In the genomic region with DNA sequence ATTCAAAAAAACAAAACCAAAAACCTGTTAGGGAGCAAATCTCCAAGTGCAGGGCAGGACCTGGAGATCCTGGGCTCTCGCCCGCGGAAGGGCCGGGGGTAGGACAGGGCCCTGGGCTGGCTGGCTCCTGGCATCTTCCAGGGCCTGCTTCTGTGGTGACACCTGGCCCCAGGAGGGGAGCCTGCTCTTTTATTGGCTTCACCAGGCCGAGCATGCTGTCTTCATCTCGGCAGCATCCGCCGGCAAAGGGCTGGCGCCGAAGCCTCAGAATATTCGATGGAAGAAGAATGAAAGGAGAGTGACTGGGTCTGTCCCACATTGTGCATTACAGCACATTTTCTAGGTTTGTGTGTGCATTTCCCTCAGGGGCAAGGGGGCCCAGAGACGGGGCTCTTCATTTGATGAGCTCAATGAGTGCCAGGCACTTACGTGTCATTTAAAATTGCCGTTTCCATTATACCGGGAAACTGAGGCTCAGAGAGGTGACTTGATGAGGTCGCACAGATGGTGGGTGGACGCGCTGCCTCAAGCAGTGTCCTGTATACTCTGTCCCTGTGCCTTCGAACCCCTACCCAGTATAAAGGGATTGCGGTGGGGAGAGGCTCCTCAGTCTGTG, we compare ENCODE assay signal across 8 cellular contexts.
DNase-seq lines count a peak whose midpoint lies in the region; ATAC-seq and TF ChIP-seq lines count a peak whose summit lies in the region.

No MANE protein-coding gene starts in this region.

- peak overlapping the region; percentile 61 for H3K9ac ChIP-seq in parathyroid adenoma

- no peaks in the 10 kb centered on the region for H3K27me3 Mint-ChIP-seq in T-helper 17 cell

- H2AFZ ChIP-seq in parathyroid adenoma = peak overlapping the region; percentile 91

- peaks cover 14% of the 10 kb centered on the region for H3K4me1 Mint-ChIP-seq in T-helper 17 cell

- no peaks in the 10 kb centered on the region for H3K27me3 ChIP-seq in parathyroid adenoma (ENCODE audit: control insufficient read depth, insufficient read depth, low read length)

- H3K4me2 ChIP-seq in parathyroid adenoma (ENCODE audit: low read length) = peak overlapping the region; percentile 77

- peak overlapping the region; percentile 78 for H3K4me3 Mint-ChIP-seq in T-helper 17 cell

- no peak for ATAC-seq in T-helper 17 cell
- no peak for ATAC-seq in GM21381 (IDR thresholded peaks at IDR 0.05; ENCODE audit: unreplicated experiment)

- H3K27ac ChIP-seq in parathyroid adenoma = peak overlapping the region; percentile 93

- peaks cover 2% of the 10 kb centered on the region for H3K36me3 Mint-ChIP-seq in T-helper 17 cell (ENCODE audit: low read depth)

- no peaks in the 10 kb centered on the region for H3K36me3 ChIP-seq in parathyroid adenoma (ENCODE audit: control insufficient read depth, insufficient read depth, low read length)

- H3K9me3 ChIP-seq in T-helper 17 cell (ENCODE audit: control insufficient read depth, low read length, poor library complexity, severe bottlenecking) (no peaks in the 10 kb centered on the region), parathyroid adenoma (ENCODE audit: control insufficient read depth, low read length) (no peaks in the 10 kb centered on the region)

- no peaks in the 10 kb centered on the region for H3K4me1 ChIP-seq in parathyroid adenoma

- peak overlapping the region; percentile 61 for H3K4me3 ChIP-seq in fibroblast of pulmonary artery (replicated peaks; ENCODE audit: low read depth, low read length)
- peak overlapping the region; percentile 80 for H3K4me3 ChIP-seq in parathyroid adenoma (ENCODE audit: low read depth, low read length)

- DNase-seq in NCI-H1417 (lab: John Stamatoyannopoulos, UW) (peak in 2 of 3 experiments; percentile 4 to 16), NCI-H1417 treated with DMSO at 0.1 percent for 48 hours (lab: John Stamatoyannopoulos, UW) (no peak), T-helper 17 cell (no peak), fibroblast of pulmonary artery (ENCODE audit: low read depth) (no peak), AG08395 (ENCODE audit: low spot score) (no peak), LoVo (ENCODE audit: low spot score) (no peak)

- peak overlapping the region; percentile 91 for H3K27ac Mint-ChIP-seq in T-helper 17 cell

- no peaks in the 10 kb centered on the region for H3K79me2 ChIP-seq in parathyroid adenoma

- TF ChIP-seq CTCF in fibroblast of pulmonary artery (IDR thresholded peaks at IDR 0.05; ENCODE audit: low read length, missing control alignments) (no peak), parathyroid adenoma (IDR thresholded peaks at IDR 0.05) (no peak)

Comparison
In these comparisons a context has a peak if more than half of its experiments do, and no peak if none do; other contexts are left out.
1. DNase-seq: peak in NCI-H1417 (2 of 3); none in NCI-H1417 treated with DMSO at 0.1 percent for 48 hours (single experiment), T-helper 17 cell (0 of 3), fibroblast of pulmonary artery (single experiment), AG08395 (single experiment) and LoVo (single experiment).